In the genomic region with DNA sequence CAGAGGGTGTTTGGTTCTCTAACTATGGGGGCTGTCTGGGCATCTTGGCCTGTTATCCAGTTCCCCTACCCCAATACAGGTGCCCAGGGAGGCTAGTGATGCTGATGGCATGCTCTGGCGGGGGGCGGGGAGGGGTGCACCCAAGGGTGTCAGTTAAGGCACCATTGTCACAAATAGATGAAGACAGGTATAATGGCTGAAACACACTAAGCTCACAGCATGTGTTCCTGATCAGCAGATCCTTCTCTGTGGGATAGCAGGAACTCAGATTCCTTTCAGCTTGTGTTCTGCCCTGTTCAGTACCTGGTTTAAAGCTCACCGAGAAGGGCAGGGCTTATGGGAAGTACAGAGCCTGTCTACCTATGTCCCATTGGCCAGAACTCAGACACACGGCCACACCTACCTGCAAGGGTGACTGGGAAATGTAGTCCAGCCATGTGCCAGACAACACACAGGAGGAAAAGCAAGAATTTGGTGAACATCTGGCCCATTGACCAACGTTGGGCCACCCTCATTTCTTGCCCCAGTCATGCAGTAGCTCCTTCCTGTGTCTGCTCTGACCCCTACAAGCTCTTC, we compare ENCODE assay signal across 2 cellular contexts.
TF ChIP-seq lines count a peak whose summit lies in the region.

No MANE protein-coding gene starts in this region.

TF ChIP-seq in HEK293T, 16 proteins besides CTCF, POLR2A, EP300 and RAD21:
- TF ChIP-seq, protein P1, sequence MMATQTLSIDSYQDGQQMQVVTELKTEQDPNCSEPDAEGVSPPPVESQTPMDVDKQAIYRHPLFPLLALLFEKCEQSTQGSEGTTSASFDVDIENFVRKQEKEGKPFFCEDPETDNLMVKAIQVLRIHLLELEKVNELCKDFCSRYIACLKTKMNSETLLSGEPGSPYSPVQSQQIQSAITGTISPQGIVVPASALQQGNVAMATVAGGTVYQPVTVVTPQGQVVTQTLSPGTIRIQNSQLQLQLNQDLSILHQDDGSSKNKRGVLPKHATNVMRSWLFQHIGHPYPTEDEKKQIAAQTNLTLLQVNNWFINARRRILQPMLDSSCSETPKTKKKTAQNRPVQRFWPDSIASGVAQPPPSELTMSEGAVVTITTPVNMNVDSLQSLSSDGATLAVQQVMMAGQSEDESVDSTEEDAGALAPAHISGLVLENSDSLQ (IDR thresholded peaks at IDR 0.05) = no peak
- TF ChIP-seq SP1 (IDR thresholded peaks at IDR 0.05) = no peak
- TF ChIP-seq SUZ12 (IDR thresholded peaks at IDR 0.05) = no peak
- no peak for TF ChIP-seq FOXK2 (IDR thresholded peaks at IDR 0.05)
- TF ChIP-seq TARDBP (IDR thresholded peaks at IDR 0.05) = no peak
- no peak for TF ChIP-seq ZNF384 (IDR thresholded peaks at IDR 0.05)
- no peak for TF ChIP-seq NFRKB (IDR thresholded peaks at IDR 0.05)
- TF ChIP-seq HDGF (IDR thresholded peaks at IDR 0.05; ENCODE audit: borderline replicate concordance) = no peak
- no peak for TF ChIP-seq ELF4 (IDR thresholded peaks at IDR 0.05)
- TF ChIP-seq CTBP1 (IDR thresholded peaks at IDR 0.05; ENCODE audit: borderline replicate concordance) = no peak
- TF ChIP-seq ARNT (IDR thresholded peaks at IDR 0.05) = no peak
- TF ChIP-seq LEF1 (IDR thresholded peaks at IDR 0.05; ENCODE audit: borderline replicate concordance) = no peak
- no peak for TF ChIP-seq FOXM1 (IDR thresholded peaks at IDR 0.05; ENCODE audit: borderline replicate concordance)
- no peak for TF ChIP-seq FOXA1 (IDR thresholded peaks at IDR 0.05)
- no peak for TF ChIP-seq L3MBTL2 (conservative IDR thresholded peaks at IDR 0.05)

TF ChIP-seq in K562, 482 proteins besides CTCF, POLR2A, EP300 and RAD21 (continued from another document):
- TF ChIP-seq, protein P2, sequence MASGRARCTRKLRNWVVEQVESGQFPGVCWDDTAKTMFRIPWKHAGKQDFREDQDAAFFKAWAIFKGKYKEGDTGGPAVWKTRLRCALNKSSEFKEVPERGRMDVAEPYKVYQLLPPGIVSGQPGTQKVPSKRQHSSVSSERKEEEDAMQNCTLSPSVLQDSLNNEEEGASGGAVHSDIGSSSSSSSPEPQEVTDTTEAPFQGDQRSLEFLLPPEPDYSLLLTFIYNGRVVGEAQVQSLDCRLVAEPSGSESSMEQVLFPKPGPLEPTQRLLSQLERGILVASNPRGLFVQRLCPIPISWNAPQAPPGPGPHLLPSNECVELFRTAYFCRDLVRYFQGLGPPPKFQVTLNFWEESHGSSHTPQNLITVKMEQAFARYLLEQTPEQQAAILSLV (tag; IDR thresholded peaks at IDR 0.05) = no peak
- TF ChIP-seq SP1 (CRISPR knock-in tag; IDR thresholded peaks at IDR 0.05) (0 out of 2 replicates have a peak, but pooled peaks have one; percentile 41), EWSR1 (IDR thresholded peaks at IDR 0.05; ENCODE audit: borderline replicate concordance, low read depth, partially characterized antibody) (no peak), ZNF143 (CRISPR knock-in tag; IDR thresholded peaks at IDR 0.05) (peak; percentile 87), POLR2H (tag; IDR thresholded peaks at IDR 0.05; ENCODE audit: low read depth) (no peak), HCFC1 (IDR thresholded peaks at IDR 0.05; ENCODE audit: low read depth, low read length) (peak; percentile 90), ATF1 (CRISPR knock-in tag; IDR thresholded peaks at IDR 0.05) (no peak), ATF1 (tag; IDR thresholded peaks at IDR 0.05) (0 out of 2 replicates have a peak, but pooled peaks have one; percentile 26), SIX5 (IDR thresholded peaks at IDR 0.05; ENCODE audit: borderline replicate concordance in 1 of 2, insufficient read depth in 1 of 2, low read depth in 1 of 2, low read length in 2 of 2) (peak; percentile 70 to 73), TBP (optimal IDR thresholded peaks at IDR 0.05; ENCODE audit: low read depth, low read length) (peak; percentile 21), NFYB (IDR thresholded peaks at IDR 0.05; ENCODE audit: extremely low read depth, insufficient read length) (peak; percentile 49)
- TF ChIP-seq, protein P3, sequence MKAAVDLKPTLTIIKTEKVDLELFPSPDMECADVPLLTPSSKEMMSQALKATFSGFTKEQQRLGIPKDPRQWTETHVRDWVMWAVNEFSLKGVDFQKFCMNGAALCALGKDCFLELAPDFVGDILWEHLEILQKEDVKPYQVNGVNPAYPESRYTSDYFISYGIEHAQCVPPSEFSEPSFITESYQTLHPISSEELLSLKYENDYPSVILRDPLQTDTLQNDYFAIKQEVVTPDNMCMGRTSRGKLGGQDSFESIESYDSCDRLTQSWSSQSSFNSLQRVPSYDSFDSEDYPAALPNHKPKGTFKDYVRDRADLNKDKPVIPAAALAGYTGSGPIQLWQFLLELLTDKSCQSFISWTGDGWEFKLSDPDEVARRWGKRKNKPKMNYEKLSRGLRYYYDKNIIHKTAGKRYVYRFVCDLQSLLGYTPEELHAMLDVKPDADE (conservative IDR thresholded peaks at IDR 0.05; ENCODE audit: control insufficient read depth, low read depth, low read length) = peak; percentile 54; the same call in 1 of the 2 replicates
- TF ChIP-seq, protein P4, sequence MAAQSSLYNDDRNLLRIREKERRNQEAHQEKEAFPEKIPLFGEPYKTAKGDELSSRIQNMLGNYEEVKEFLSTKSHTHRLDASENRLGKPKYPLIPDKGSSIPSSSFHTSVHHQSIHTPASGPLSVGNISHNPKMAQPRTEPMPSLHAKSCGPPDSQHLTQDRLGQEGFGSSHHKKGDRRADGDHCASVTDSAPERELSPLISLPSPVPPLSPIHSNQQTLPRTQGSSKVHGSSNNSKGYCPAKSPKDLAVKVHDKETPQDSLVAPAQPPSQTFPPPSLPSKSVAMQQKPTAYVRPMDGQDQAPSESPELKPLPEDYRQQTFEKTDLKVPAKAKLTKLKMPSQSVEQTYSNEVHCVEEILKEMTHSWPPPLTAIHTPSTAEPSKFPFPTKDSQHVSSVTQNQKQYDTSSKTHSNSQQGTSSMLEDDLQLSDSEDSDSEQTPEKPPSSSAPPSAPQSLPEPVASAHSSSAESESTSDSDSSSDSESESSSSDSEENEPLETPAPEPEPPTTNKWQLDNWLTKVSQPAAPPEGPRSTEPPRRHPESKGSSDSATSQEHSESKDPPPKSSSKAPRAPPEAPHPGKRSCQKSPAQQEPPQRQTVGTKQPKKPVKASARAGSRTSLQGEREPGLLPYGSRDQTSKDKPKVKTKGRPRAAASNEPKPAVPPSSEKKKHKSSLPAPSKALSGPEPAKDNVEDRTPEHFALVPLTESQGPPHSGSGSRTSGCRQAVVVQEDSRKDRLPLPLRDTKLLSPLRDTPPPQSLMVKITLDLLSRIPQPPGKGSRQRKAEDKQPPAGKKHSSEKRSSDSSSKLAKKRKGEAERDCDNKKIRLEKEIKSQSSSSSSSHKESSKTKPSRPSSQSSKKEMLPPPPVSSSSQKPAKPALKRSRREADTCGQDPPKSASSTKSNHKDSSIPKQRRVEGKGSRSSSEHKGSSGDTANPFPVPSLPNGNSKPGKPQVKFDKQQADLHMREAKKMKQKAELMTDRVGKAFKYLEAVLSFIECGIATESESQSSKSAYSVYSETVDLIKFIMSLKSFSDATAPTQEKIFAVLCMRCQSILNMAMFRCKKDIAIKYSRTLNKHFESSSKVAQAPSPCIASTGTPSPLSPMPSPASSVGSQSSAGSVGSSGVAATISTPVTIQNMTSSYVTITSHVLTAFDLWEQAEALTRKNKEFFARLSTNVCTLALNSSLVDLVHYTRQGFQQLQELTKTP (IDR thresholded peaks at IDR 0.05; ENCODE audit: low read depth in 1 of 2, partially characterized antibody in 2 of 2) = peak in 1 of 2 experiments; percentile 89
- TF ChIP-seq, protein P5, sequence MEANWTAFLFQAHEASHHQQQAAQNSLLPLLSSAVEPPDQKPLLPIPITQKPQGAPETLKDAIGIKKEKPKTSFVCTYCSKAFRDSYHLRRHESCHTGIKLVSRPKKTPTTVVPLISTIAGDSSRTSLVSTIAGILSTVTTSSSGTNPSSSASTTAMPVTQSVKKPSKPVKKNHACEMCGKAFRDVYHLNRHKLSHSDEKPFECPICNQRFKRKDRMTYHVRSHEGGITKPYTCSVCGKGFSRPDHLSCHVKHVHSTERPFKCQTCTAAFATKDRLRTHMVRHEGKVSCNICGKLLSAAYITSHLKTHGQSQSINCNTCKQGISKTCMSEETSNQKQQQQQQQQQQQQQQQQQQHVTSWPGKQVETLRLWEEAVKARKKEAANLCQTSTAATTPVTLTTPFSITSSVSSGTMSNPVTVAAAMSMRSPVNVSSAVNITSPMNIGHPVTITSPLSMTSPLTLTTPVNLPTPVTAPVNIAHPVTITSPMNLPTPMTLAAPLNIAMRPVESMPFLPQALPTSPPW (CRISPR knock-in tag; IDR thresholded peaks at IDR 0.05) = no peak
